In the genomic region with DNA sequence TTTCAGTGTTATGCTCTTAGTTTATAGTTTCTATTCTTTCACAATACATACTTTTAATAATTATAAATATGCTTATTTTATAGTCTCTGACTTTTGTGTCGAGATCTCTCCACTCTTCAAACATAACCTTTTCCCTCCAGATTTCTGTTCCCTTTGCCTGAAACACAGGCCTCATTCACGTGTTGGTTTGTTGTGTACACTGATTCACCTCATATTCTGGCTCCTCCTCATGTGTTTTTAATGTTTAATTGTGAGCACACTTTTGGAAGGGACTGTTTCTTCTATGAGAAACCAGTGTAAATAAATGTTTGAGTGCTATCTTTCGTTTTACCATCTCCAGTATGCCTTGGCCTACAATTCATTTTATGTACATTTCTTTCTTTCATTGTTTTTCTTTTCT, we compare ENCODE assay signal across 29 cellular contexts.
"Had no signal": no experiment of that assay in that cellular context is flagged by ENCODE, and none has a peak within 500 bp of the region (broad histone marks: within the 10 kb centered on the region; RNA-seq: fewer than 3 reads in every experiment).

No MANE protein-coding gene starts in this region.

- H3K27ac ChIP-seq: heart right ventricle, hepatocyte, left lung, pancreas, prostate gland, sigmoid colon, spleen, suprapubic skin, thoracic aorta, tibial artery, upper lobe of right lung had no signal

- H3K27me3 Mint-ChIP-seq: naive B cell; stimulated activated naive CD8-positive, alpha-beta T cell treated with anti-CD3 and anti-CD28 coated beads, Interleukin-15, Interleukin-2, amounts not matched to agents 100 ng/mL and 50 ng/mL, for 24 hours had no signal

- H3K27me3 ChIP-seq: heart right ventricle, hepatocyte, left lung, pancreas, sigmoid colon, spleen, suprapubic skin, tibial artery, upper lobe of right lung had no signal

- H3K4me3 Mint-ChIP-seq: mesothelial cell of epicardium; naive B cell; natural killer cell; stimulated activated effector memory CD8-positive, alpha-beta T cell treated with anti-CD3 and anti-CD28 coated beads, Interleukin-12 subunit alpha, Interleukin-12 subunit beta, amount 100 ng/mL, for 72 hours; stimulated activated naive CD8-positive, alpha-beta T cell treated with anti-CD3 and anti-CD28 coated beads, Interleukin-15, Interleukin-2, amounts not matched to agents 100 ng/mL and 50 ng/mL, for 24 hours had no signal

- H3K27ac Mint-ChIP-seq: mesothelial cell of epicardium; naive B cell; natural killer cell; stimulated activated effector memory CD8-positive, alpha-beta T cell treated with anti-CD3 and anti-CD28 coated beads, Interleukin-12 subunit alpha, Interleukin-12 subunit beta, amount 100 ng/mL, for 72 hours; stimulated activated naive CD8-positive, alpha-beta T cell treated with anti-CD3 and anti-CD28 coated beads, Interleukin-15, Interleukin-2, amounts not matched to agents 100 ng/mL and 50 ng/mL, for 24 hours had no signal

- H3K36me3 ChIP-seq: heart right ventricle, left lung, pancreas, prostate gland, sigmoid colon, spleen, suprapubic skin, thoracic aorta, tibial artery, upper lobe of right lung had no signal

- H3K9me3 ChIP-seq: left lung, pancreas, prostate gland, sigmoid colon, spleen, suprapubic skin, thoracic aorta, tibial artery, upper lobe of right lung had no signal

- H3K4me3 ChIP-seq: heart right ventricle, hepatocyte, left lung, lung, pancreas, prostate gland, sigmoid colon, spleen, suprapubic skin, thoracic aorta, tibial artery, upper lobe of right lung had no signal

- ATAC-seq: heart right ventricle; left cardiac atrium; left lung; natural killer cell; pancreas; right cardiac atrium; stimulated activated effector memory CD8-positive, alpha-beta T cell treated with anti-CD3 and anti-CD28 coated beads, Interleukin-12 subunit alpha, Interleukin-12 subunit beta, amount 100 ng/mL, for 72 hours; upper lobe of right lung had no signal

- H3K36me3 Mint-ChIP-seq: naive B cell; natural killer cell; stimulated activated effector memory CD8-positive, alpha-beta T cell treated with anti-CD3 and anti-CD28 coated beads, Interleukin-12 subunit alpha, Interleukin-12 subunit beta, amount 100 ng/mL, for 72 hours had no signal

- DNase-seq: heart right ventricle; islet precursor cell; kidney glomerular epithelial cell; left cardiac atrium; left lung; mesendoderm; naive B cell; natural killer cell; nucleus accumbens; pancreas; retina; right cardiac atrium; sigmoid colon; small intestine; spleen; stimulated activated CD4-positive, alpha-beta T cell treated with anti-CD3 and anti-CD28 coated beads, Interleukin-4, amount 100 ng/mL, for 24 hours; stimulated activated naive CD4-positive, alpha-beta T cell; tibial artery; trophoblast cell; upper lobe of right lung had no signal

- FAIRE-seq: urothelium cell line had no signal

- H3K4me1 ChIP-seq: left lung, pancreas, prostate gland, sigmoid colon, spleen, suprapubic skin, tibial artery, upper lobe of right lung had no signal

- H3K4me1 Mint-ChIP-seq: naive B cell; natural killer cell; stimulated activated effector memory CD8-positive, alpha-beta T cell treated with anti-CD3 and anti-CD28 coated beads, Interleukin-12 subunit alpha, Interleukin-12 subunit beta, amount 100 ng/mL, for 72 hours had no signal
